ENCODE assay signal across 1 cellular context in genomic region chr21:32727728-32728454, GRCh38.
A peak's percentile ranks its signal among the peaks of the same experiment; 100 is the strongest.
TF ChIP-seq lines count a peak whose summit lies in the region.

Gene SYNJ1 (minus strand): TSS chr21:32728013. CDS start chr21:32726895, 1,118 bp downstream.

TF ChIP-seq in HepG2, 621 proteins besides CTCF, POLR2A, EP300 and RAD21 (continued from another document and continues in another):
- TF ChIP-seq ZNF687 (CRISPR knock-in tag; IDR thresholded peaks at IDR 0.05), result peak; percentile 83
- no peak for TF ChIP-seq PREB (CRISPR knock-in tag; IDR thresholded peaks at IDR 0.05)
- no peak for TF ChIP-seq NFIC (IDR thresholded peaks at IDR 0.05; ENCODE audit: low read length)
- no peak for TF ChIP-seq ZBTB44 (CRISPR knock-in tag; IDR thresholded peaks at IDR 0.05)
- no peak; the same call in 1 of the 2 replicates for TF ChIP-seq ZNF775 (CRISPR knock-in tag; IDR thresholded peaks at IDR 0.05; ENCODE audit: borderline replicate concordance)
- TF ChIP-seq MTF1 (CRISPR knock-in tag; IDR thresholded peaks at IDR 0.05), result no peak
- peak; percentile 97 for TF ChIP-seq PHF8 (CRISPR knock-in tag; IDR thresholded peaks at IDR 0.05)
- no peak for TF ChIP-seq FOXK2 (IDR thresholded peaks at IDR 0.05)
- TF ChIP-seq DMAP1 (CRISPR knock-in tag; IDR thresholded peaks at IDR 0.05), result peak; percentile 43
- peak; percentile 94 for TF ChIP-seq KMT2B (CRISPR knock-in tag; IDR thresholded peaks at IDR 0.05)
- no peak for TF ChIP-seq RERE (CRISPR knock-in tag; IDR thresholded peaks at IDR 0.05; ENCODE audit: low read depth)
- TF ChIP-seq SNRNP70 (IDR thresholded peaks at IDR 0.05; ENCODE audit: low read depth, low read length), result no peak
- TF ChIP-seq ZNF407 (CRISPR knock-in tag; IDR thresholded peaks at IDR 0.05; ENCODE audit: not compliant biosample characterization), result peak; percentile 80
- 0 out of 2 replicates have a peak, but pooled peaks have one; percentile 27 for TF ChIP-seq ZNF646 (CRISPR knock-in tag; IDR thresholded peaks at IDR 0.05)
- TF ChIP-seq MTERF4 (CRISPR knock-in tag; IDR thresholded peaks at IDR 0.05), result peak; percentile 88; the same call in 1 of the 2 replicates
- no peak for TF ChIP-seq MLLT10 (CRISPR knock-in tag; IDR thresholded peaks at IDR 0.05)
- no peak for TF ChIP-seq SNAPC2 (CRISPR knock-in tag; IDR thresholded peaks at IDR 0.05)
- no peak for TF ChIP-seq KDM6A (CRISPR knock-in tag; IDR thresholded peaks at IDR 0.05; ENCODE audit: low read depth)
- no peak for TF ChIP-seq HNRNPH1 (optimal IDR thresholded peaks at IDR 0.05; ENCODE audit: low read depth, low read length)
- TF ChIP-seq ZNF10 (CRISPR knock-in tag; IDR thresholded peaks at IDR 0.05; ENCODE audit: borderline replicate concordance, low read depth), result no peak
- 0 out of 2 replicates have a peak, but pooled peaks have one; percentile 57 for TF ChIP-seq ZNF138 (CRISPR knock-in tag; IDR thresholded peaks at IDR 0.05; ENCODE audit: low read depth)
- no peak for TF ChIP-seq NFE2L2 (IDR thresholded peaks at IDR 0.05; ENCODE audit: low read length)
